Comparison of ENCODE assay signal across 8 cellular contexts in genomic region chr18:13216732-13217465, GRCh38. TPM values are rescaled to one million over a fixed set of nuclear protein-coding genes. Genes with fewer than 3 reads are reported as not detected.
DNase-seq lines count a peak whose midpoint lies in the region; ATAC-seq and TF ChIP-seq lines count a peak whose summit lies in the region.

No MANE protein-coding gene starts in this region.

- H3K4me3 ChIP-seq in DND-41 (ENCODE audit: low read depth in 1 of 2, low read length in 2 of 2) (peak overlapping the region; percentile 82 to 83; a peak in 3 of 4 replicates), liver (ENCODE audit: low read depth in 1 of 3, low read length in 3 of 3) (peak overlapping the region; percentile 15 to 92 (median 41))

- H3K36me3 Mint-ChIP-seq in T-helper 1 cell treated with Interleukin-12 subunit alpha and Interleukin-12 subunit beta and Interleukin-4 antibody, amounts not matched to agents 30 μg/mL and 1 μg/mL, for 36 hours (ENCODE audit: low read depth): no peaks in the 10 kb centered on the region

- in situ Hi-C loops in T47D (cut with HindIII; ENCODE audit: low pct_unique_long_range_greater_than_20kb, low sequenced_read_pairs): no loop called here

- 0 out of 2 replicates have a peak, but pooled peaks cover 2% of the 10 kb centered on the region for H4K20me1 ChIP-seq in DND-41 (ENCODE audit: insufficient read depth, low read length)

- peak; percentile 50 for TF ChIP-seq CTCF in DND-41 (IDR thresholded peaks at IDR 0.05; ENCODE audit: borderline replicate concordance, extremely low read depth, low read length, poor library complexity, severe bottlenecking)
- peak; percentile 53 for TF ChIP-seq CTCF in liver (IDR thresholded peaks at IDR 0.05; ENCODE audit: low read depth, low read length, missing input control)

- peak overlapping the region; percentile 84 for H3K4me2 ChIP-seq in DND-41 (ENCODE audit: insufficient read depth, low read length)

- peaks cover 33% of the 10 kb centered on the region for H3K4me1 Mint-ChIP-seq in T-helper 1 cell treated with Interleukin-12 subunit alpha and Interleukin-12 subunit beta and Interleukin-4 antibody, amounts not matched to agents 30 μg/mL and 1 μg/mL, for 36 hours (ENCODE audit: low read depth)

- H3K9me3 ChIP-seq in DND-41 (ENCODE audit: insufficient read depth, low read length, severe bottlenecking) (no peaks in the 10 kb centered on the region), liver (ENCODE audit: control insufficient read depth in 4 of 4, low read length in 3 of 4) (no peaks in the 10 kb centered on the region)

- peaks cover 46% of the 10 kb centered on the region for H3K4me1 ChIP-seq in DND-41 (ENCODE audit: insufficient read depth, low read length)
- H3K4me1 ChIP-seq in liver (ENCODE audit: control insufficient read depth in 4 of 4, insufficient read depth in 4 of 4, low read length in 3 of 4): peaks cover 10 to 52% (median 43%) of the 10 kb centered on the region in 4 donors

- peaks cover 59% of the 10 kb centered on the region for H3K27me3 Mint-ChIP-seq in T-helper 1 cell treated with Interleukin-12 subunit alpha and Interleukin-12 subunit beta and Interleukin-4 antibody, amounts not matched to agents 30 μg/mL and 1 μg/mL, for 36 hours (ENCODE audit: low read depth)

- peak overlapping the region; percentile 87 for H3K9ac ChIP-seq in DND-41 (ENCODE audit: low read depth, low read length)
- H3K9ac ChIP-seq in liver (ENCODE audit: low read depth in 1 of 2, low read length in 2 of 2): peak overlapping the region; percentile 3 to 39

- H3K4me3 Mint-ChIP-seq in T-helper 1 cell treated with Interleukin-12 subunit alpha and Interleukin-12 subunit beta and Interleukin-4 antibody, amounts not matched to agents 30 μg/mL and 1 μg/mL, for 36 hours: peak overlapping the region; percentile 90

- peaks cover 41% of the 10 kb centered on the region for H3K79me2 ChIP-seq in DND-41 (ENCODE audit: insufficient read depth, low read length)

- WGBS in liver: 4% methylated on average over 59 of the region's 59 CpGs

- peak overlapping the region; percentile 76 for H3K27ac Mint-ChIP-seq in T-helper 1 cell treated with Interleukin-12 subunit alpha and Interleukin-12 subunit beta and Interleukin-4 antibody, amounts not matched to agents 30 μg/mL and 1 μg/mL, for 36 hours

- peak overlapping the region; percentile 64 for H2AFZ ChIP-seq in DND-41 (ENCODE audit: low read depth, low read length)

- H3K27ac ChIP-seq in DND-41 (ENCODE audit: low read length) (peak overlapping the region; percentile 12; the same call in 1 of the 2 replicates), liver (ENCODE audit: low read depth in 1 of 2, low read length in 2 of 2) (peak overlapping the region; percentile 80 to 85)

- H3K36me3 ChIP-seq in DND-41 (ENCODE audit: insufficient read depth, low read length): no peaks in the 10 kb centered on the region; the same call in 1 of the 2 replicates
- H3K36me3 ChIP-seq in liver (ENCODE audit: control insufficient read depth in 4 of 4, insufficient read depth in 3 of 4, low read depth in 1 of 4, low read length in 3 of 4): no peaks in the 10 kb centered on the region

- peak; percentile 59 for DNase-seq in DND-41
- peak; percentile 18 to 48 for DNase-seq in T47D (ENCODE audit: low read depth in 1 of 2, low spot score in 1 of 2)
- DNase-seq in stimulated activated CD8-positive, alpha-beta memory T cell treated with anti-CD3 and anti-CD28 coated beads, Interleukin-12 subunit alpha, Interleukin-12 subunit beta, amount 100 ng/mL, for 4 hours (ENCODE audit: low read depth): peak; percentile 31
- no peak for DNase-seq in kidney glomerular epithelial cell (lab: John Stamatoyannopoulos, UW)
- DNase-seq in NCI-H128 (lab: John Stamatoyannopoulos, UW; ENCODE audit: unreplicated experiment): no peak

- H3K27me3 ChIP-seq in DND-41 (ENCODE audit: insufficient read depth, low read length, poor library complexity) (no peaks in the 10 kb centered on the region), liver (ENCODE audit: control insufficient read depth in 4 of 4, insufficient read depth in 4 of 4, low read length in 3 of 4) (no peaks in the 10 kb centered on the region)

- ATAC-seq in DND-41 (ENCODE audit: insufficient read depth, low read depth) (peak; percentile 41), HG02759 (IDR thresholded peaks at IDR 0.05; ENCODE audit: unreplicated experiment) (peak; percentile 69)

- H3K9me3 Mint-ChIP-seq in T-helper 1 cell treated with Interleukin-12 subunit alpha and Interleukin-12 subunit beta and Interleukin-4 antibody, amounts not matched to agents 30 μg/mL and 1 μg/mL, for 36 hours: no peaks in the 10 kb centered on the region

- peak in 1 of 2 donors; percentile 27 for TF ChIP-seq RAD21 in liver (IDR thresholded peaks at IDR 0.05)

TF ChIP-seq in liver, 16 proteins besides CTCF, POLR2A, EP300 and RAD21:
- TF ChIP-seq FOXA2 (IDR thresholded peaks at IDR 0.05) (no peak), RXRA (IDR thresholded peaks at IDR 0.05) (no peak), TAF1 (conservative IDR thresholded peaks at IDR 0.05) (peak; percentile 5)

RNA-seq across cellular contexts. Expression of gene LDLRAD4, which starts 1.7 kb away (rescaled TPM):
- 10 to 100 TPM; 15.6 to 41.7 TPM for total RNA-seq in liver
- polyA plus RNA-seq in liver: 1 to 10 TPM; 4.8 to 9.8 TPM

Comparison
In these comparisons a context has a peak if more than half of its experiments do, and no peak if none do; other contexts are left out.
1. DNase-seq: peak in DND-41 (single experiment), T47D (2 of 2) and stimulated activated CD8-positive, alpha-beta memory T cell treated with anti-CD3 and anti-CD28 coated beads, Interleukin-12 subunit alpha, Interleukin-12 subunit beta, amount 100 ng/mL, for 4 hours (single experiment); none in kidney glomerular epithelial cell (single experiment) and NCI-H128 (single experiment).